In the genomic region with DNA sequence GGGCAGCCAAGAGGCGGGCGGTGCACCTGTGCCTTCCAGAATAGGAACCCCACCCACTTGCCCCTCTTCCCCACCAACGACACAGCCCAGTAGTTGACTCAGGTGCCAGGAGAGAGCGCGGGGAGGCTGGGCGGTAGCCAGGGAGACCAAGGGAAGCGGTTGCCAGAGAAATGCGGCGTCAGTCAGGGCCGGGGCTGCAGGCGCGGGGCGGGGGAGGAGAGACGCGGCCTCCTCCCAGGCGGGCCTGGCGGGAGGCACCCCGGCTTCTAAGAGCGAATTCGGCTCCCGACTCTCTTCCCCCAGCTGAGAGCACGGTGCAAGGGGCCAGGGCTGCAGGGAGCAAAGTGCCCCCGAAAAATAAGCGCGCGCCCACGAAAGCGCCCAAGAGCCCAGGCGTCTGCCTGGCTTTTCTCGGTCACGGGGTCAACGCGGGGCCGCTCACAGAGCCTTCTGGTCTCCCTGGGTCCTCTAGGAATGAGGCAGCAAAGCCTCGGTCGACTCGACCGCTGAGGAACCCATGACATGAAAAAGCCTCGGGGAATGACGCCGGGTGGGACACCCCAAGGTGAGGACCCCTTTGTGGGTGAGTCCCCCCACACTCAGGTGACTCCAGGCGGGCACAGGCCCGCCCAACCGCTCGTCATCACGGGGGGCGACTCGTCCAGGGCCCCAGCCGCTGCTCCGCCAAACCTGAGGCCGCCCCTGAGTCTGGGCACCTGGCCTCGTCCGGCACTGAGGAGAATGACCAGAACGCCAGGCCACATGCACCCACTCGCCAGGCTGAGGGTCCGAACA, we compare ENCODE assay signal across 8 cellular contexts. TPM values are rescaled to one million over a fixed set of nuclear protein-coding genes. Genes with fewer than 3 reads are reported as not detected.
DNase-seq lines count a peak whose midpoint lies in the region; ATAC-seq and TF ChIP-seq lines count a peak whose summit lies in the region.

No MANE protein-coding gene starts in this region.

- peak overlapping the region; percentile 82 for H3K4me3 ChIP-seq in coronary artery
- peak overlapping the region; percentile 65 for H3K4me3 ChIP-seq in neural cell (ENCODE audit: low read length)

- H3K27me3 ChIP-seq in CD4-positive, alpha-beta T cell (ENCODE audit: control insufficient read depth, insufficient read depth, low read length): peaks cover 73% of the 10 kb centered on the region
- H3K27me3 ChIP-seq in neural cell (ENCODE audit: insufficient read depth, low read depth, low read length): peaks cover 64% of the 10 kb centered on the region

- H3K9ac ChIP-seq in neural cell (ENCODE audit: low read length): no peak overlapping the region

- CTCF ChIA-PET in CD4-positive, alpha-beta T cell (lab: Charles Lee): no interaction called here

- H3K9me3 Mint-ChIP-seq in CD4-positive, alpha-beta T cell: no peaks in the 10 kb centered on the region

- H3F3A ChIP-seq in neural cell (ENCODE audit: insufficient read depth, low read length, poor library complexity, severe bottlenecking): no peaks in the 10 kb centered on the region

- no peak overlapping the region for H3K27ac ChIP-seq in CD4-positive, alpha-beta T cell (ENCODE audit: low read depth, low read length)
- no peak overlapping the region for H3K27ac ChIP-seq in coronary artery
- no peak overlapping the region for H3K27ac ChIP-seq in neural cell (ENCODE audit: low read length)

- DNase-seq in CD4-positive, alpha-beta T cell: no peak
- DNase-seq in NCI-H1436 (lab: John Stamatoyannopoulos, UW) (peak; percentile 69), coronary artery (ENCODE audit: low spot score) (no peak), SW480 (ENCODE audit: low spot score) (no peak)
- no peak for DNase-seq in NK-92 treated with Interleukin-12 subunit alpha and Interleukin-12 subunit beta, amount 100 ng/mL, for 24 hours (lab: John Stamatoyannopoulos, UW)
- no peak for DNase-seq in stimulated activated CD4-positive, alpha-beta T cell treated with anti-CD3 and anti-CD28 coated beads, Interleukin-12 subunit alpha, Interleukin-12 subunit beta, amount 100 ng/mL, for 4 hours

- H3K4me3 Mint-ChIP-seq in CD4-positive, alpha-beta T cell: peak overlapping the region; percentile 86

- peaks cover 13% of the 10 kb centered on the region for H3K4me1 Mint-ChIP-seq in CD4-positive, alpha-beta T cell (ENCODE audit: low read depth)

- peak; percentile 11 for ATAC-seq in CD4-positive, alpha-beta T cell (ENCODE audit: poor library complexity)
- ATAC-seq in HG02870 (IDR thresholded peaks at IDR 0.05; ENCODE audit: unreplicated experiment): no peak

- H3K79me2 ChIP-seq in neural cell (replicated peaks; ENCODE audit: insufficient read depth, low read length): no peaks in the 10 kb centered on the region

- intact Hi-C loops in CD4-positive, alpha-beta T cell (cut with DNase I, micrococcal nuclease): no loop called here

- H3K9me3 ChIP-seq in CD4-positive, alpha-beta T cell (ENCODE audit: control insufficient read depth, low read length): no peaks in the 10 kb centered on the region
- H3K9me3 ChIP-seq in neural cell (ENCODE audit: low read length): no peaks in the 10 kb centered on the region

- H3K9me2 ChIP-seq in neural cell (ENCODE audit: insufficient read depth, low read length): no peaks in the 10 kb centered on the region

- H3K27me3 Mint-ChIP-seq in CD4-positive, alpha-beta T cell: peaks cover 68% of the 10 kb centered on the region

- TF ChIP-seq EP300 in neural cell (conservative IDR thresholded peaks at IDR 0.05; ENCODE audit: poor library complexity, severe bottlenecking): no peak

- H3K36me3 ChIP-seq in neural cell (ENCODE audit: insufficient read depth, low read length): no peaks in the 10 kb centered on the region

- TF ChIP-seq RAD21 in neural cell (conservative IDR thresholded peaks at IDR 0.05): no peak

- H3K36me3 Mint-ChIP-seq in CD4-positive, alpha-beta T cell (ENCODE audit: low read depth): no peaks in the 10 kb centered on the region

- no peak overlapping the region for H3K27ac Mint-ChIP-seq in CD4-positive, alpha-beta T cell

- H4K20me1 ChIP-seq in neural cell (ENCODE audit: insufficient read depth): no peaks in the 10 kb centered on the region

- no peak overlapping the region for H2AFZ ChIP-seq in neural cell (ENCODE audit: low read depth, low read length)

- no peak overlapping the region for H3K4me2 ChIP-seq in neural cell (ENCODE audit: low read length)

- no peak for TF ChIP-seq CTCF in CD4-positive, alpha-beta T cell (IDR thresholded peaks at IDR 0.05)
- TF ChIP-seq CTCF in coronary artery (IDR thresholded peaks at IDR 0.05) (no peak), neural cell (IDR thresholded peaks at IDR 0.05; ENCODE audit: poor library complexity, severe bottlenecking) (no peak)

- POLR2A ChIA-PET in CD4-positive, alpha-beta T cell (lab: Charles Lee): interaction anchor here (1.4 kb wide), 1 partner anchor 34 kb away, joined by 7 read pairs; no protein-coding TSS in a partner anchor

TF ChIP-seq in neural cell, 6 proteins besides CTCF, POLR2A, EP300 and RAD21:
- TF ChIP-seq MXI1 (conservative IDR thresholded peaks at IDR 0.05; ENCODE audit: poor library complexity, severe bottlenecking): no peak

RNA-seq across cellular contexts. Expression of a gene that starts 0.7 kb away (rescaled TPM):
- total RNA-seq in CD4-positive, alpha-beta T cell: under 1 TPM; 0.19 to 0.61 TPM
- polyA plus RNA-seq in neural cell: 0.61 and 1.3 TPM in 2 replicates
- polyA minus RNA-seq in neural cell: 0.24 and 0.93 TPM in 2 replicates
